ENCODE assay signal across 28 cellular contexts in the genomic region with DNA sequence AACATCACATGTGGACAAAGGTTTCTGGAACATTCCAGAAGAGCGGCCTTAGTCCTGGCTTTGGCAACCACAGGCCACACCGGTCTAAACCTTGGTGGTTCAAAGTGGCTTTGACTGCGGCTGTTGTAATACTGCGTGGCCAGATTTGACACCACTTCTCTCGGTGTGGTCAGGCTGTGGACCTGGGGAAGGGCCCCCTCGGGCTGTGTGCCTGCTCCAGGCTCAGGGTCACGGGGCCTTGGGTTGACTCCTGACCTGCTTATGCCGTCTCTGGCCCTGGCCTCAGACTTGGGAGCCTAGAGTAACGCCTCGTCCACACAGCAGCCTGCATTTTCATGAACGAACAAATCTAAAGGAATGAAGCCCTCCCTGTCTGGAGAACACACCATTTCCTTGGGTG.
DNase-seq lines count a peak whose midpoint lies in the region; ATAC-seq and TF ChIP-seq lines count a peak whose summit lies in the region.
"Had no signal": no experiment of that assay in that cellular context is flagged by ENCODE, and none has a peak within 500 bp of the region (broad histone marks: within the 10 kb centered on the region; RNA-seq: fewer than 3 reads in every experiment).

No MANE protein-coding gene starts in this region.

- H3K9me3 ChIP-seq in suprapubic skin: no peaks in the 10 kb centered on the region
- H3K9me3 ChIP-seq: A549; BLaER1 treated with 17β-estradiol and CSF1 and Interleukin-3, amounts not matched to agents 10 nM and 100 nM; HAP-1; SJSA1 had no signal

- H3K36me3 ChIP-seq in H7 (replicated peaks; ENCODE audit: control insufficient read depth, insufficient read depth, low read length) (peaks cover 17% of the 10 kb centered on the region), suprapubic skin (no peaks in the 10 kb centered on the region)
- H3K36me3 ChIP-seq: BLaER1 treated with 17β-estradiol and CSF1 and Interleukin-3, amounts not matched to agents 10 nM and 100 nM; HAP-1; SJSA1 had no signal

- H3K27me3 ChIP-seq in H7 (ENCODE audit: control insufficient read depth, insufficient read depth, low read length) (no peaks in the 10 kb centered on the region), suprapubic skin (peaks cover 21% of the 10 kb centered on the region)
- H3K27me3 ChIP-seq: BLaER1 treated with 17β-estradiol and CSF1 and Interleukin-3, amounts not matched to agents 10 nM and 100 nM had no signal

- H3K4me1 ChIP-seq in suprapubic skin: no peaks in the 10 kb centered on the region
- H3K4me1 ChIP-seq: A549, HAP-1, SJSA1 had no signal

- DNase-seq in H7: peak; percentile 44
- DNase-seq in coronary artery (ENCODE audit: low spot score): peak; percentile 65
- DNase-seq in mesenteric fat pad (ENCODE audit: low spot score): peak; percentile 77
- DNase-seq in suprapubic skin (ENCODE audit: low spot score in 2 of 2): peak; percentile 32 to 70
- DNase-seq in activated naive CD4-positive, alpha-beta T cell treated with anti-CD3 and anti-CD28 coated beads, Interleukin-2, amount 50 U/mL, for 16 hours: no peak
- DNase-seq: AML-193; DMS53; EL; GDM1; HFFc6; KBM-7; MV-4-11; NCI-H1105; NCI-H146; NCI-H2029; NCI-H446; NCI-H524 treated with DMSO at 0.1 percent for 48 hours; NCI-H82; NK-92 treated with Interleukin-12 subunit alpha and Interleukin-12 subunit beta, amount 100 ng/mL, for 24 hours; PC-3 had no signal

- H3K4me3 ChIP-seq in H7 (ENCODE audit: insufficient read depth, low read depth, low read length): no peak overlapping the region
- H3K4me3 ChIP-seq in coronary artery: no peak overlapping the region
- no peak overlapping the region for H3K4me3 ChIP-seq in suprapubic skin
- H3K4me3 ChIP-seq: A549; BLaER1 treated with 17β-estradiol and CSF1 and Interleukin-3, amounts not matched to agents 10 nM and 100 nM; GM12878; HAP-1; SJSA1 had no signal

- TF ChIP-seq POLR2A in suprapubic skin (IDR thresholded peaks at IDR 0.05): no peak

- no peak for TF ChIP-seq EP300 in suprapubic skin (IDR thresholded peaks at IDR 0.05)

- no peak for TF ChIP-seq CTCF in coronary artery (IDR thresholded peaks at IDR 0.05)
- no peak for TF ChIP-seq CTCF in suprapubic skin (IDR thresholded peaks at IDR 0.05)

- WGBS in suprapubic skin: 90% methylated on average over 11 of the region's 11 CpGs

- ATAC-seq in HG02759 (IDR thresholded peaks at IDR 0.05; ENCODE audit: unreplicated experiment) (no peak), GM21367 (IDR thresholded peaks at IDR 0.05; ENCODE audit: unreplicated experiment) (no peak)
- ATAC-seq: A549, GM12878, PC-3, Right ventricle myocardium inferior had no signal

- H3K27ac ChIP-seq in coronary artery: no peak overlapping the region
- H3K27ac ChIP-seq in suprapubic skin: no peak overlapping the region
- H3K27ac ChIP-seq: A549; BLaER1 treated with 17β-estradiol and CSF1 and Interleukin-3, amounts not matched to agents 10 nM and 100 nM; SJSA1 had no signal
